In genomic region chr3:135349254-135349948, GRCh38 we compare ENCODE assay signal across 23 cellular contexts.
DNase-seq lines count a peak whose midpoint lies in the region; ATAC-seq and TF ChIP-seq lines count a peak whose summit lies in the region.
"Had no signal": no experiment of that assay in that cellular context is flagged by ENCODE, and none has a peak within 500 bp of the region (broad histone marks: within the 10 kb centered on the region; RNA-seq: fewer than 3 reads in every experiment).

No MANE protein-coding gene starts in this region.

- H3K27ac ChIP-seq in psoas muscle (no peak overlapping the region), dorsolateral prefrontal cortex (peak overlapping the region in 22 of 59 donors; percentile 7 to 73 (median 47)), spleen (no peak overlapping the region)
- H3K27ac ChIP-seq: A549; BLaER1 treated with 17β-estradiol and CSF1 and Interleukin-3, amounts not matched to agents 10 nM and 100 nM had no signal

- peak; percentile 57 to 93 (median 86) for ATAC-seq in psoas muscle
- ATAC-seq: A549 had no signal

- no peak for TF ChIP-seq POLR2A in spleen (IDR thresholded peaks at IDR 0.05)

- no peak overlapping the region for H3K4me3 Mint-ChIP-seq in activated CD4-positive, alpha-beta T cell treated with anti-CD3 and anti-CD28 coated beads, Interleukin-2, amount 10 ng/mL, durations not matched to agents 24 days and 14 days
- H3K4me3 Mint-ChIP-seq: CD14-positive monocyte; CD4-positive, alpha-beta T cell; CD8-positive, alpha-beta memory T cell; HFFc6 had no signal

- H3K4me1 Mint-ChIP-seq in activated CD4-positive, alpha-beta T cell treated with anti-CD3 and anti-CD28 coated beads, Interleukin-2, amount 10 ng/mL, durations not matched to agents 24 days and 14 days = no peaks in the 10 kb centered on the region
- H3K4me1 Mint-ChIP-seq: CD8-positive, alpha-beta memory T cell had no signal

- no peak overlapping the region for H3K27ac Mint-ChIP-seq in activated CD4-positive, alpha-beta T cell treated with anti-CD3 and anti-CD28 coated beads, Interleukin-2, amount 10 ng/mL, durations not matched to agents 24 days and 14 days
- H3K27ac Mint-ChIP-seq: CD14-positive monocyte; CD4-positive, alpha-beta T cell; CD8-positive, alpha-beta memory T cell; HFFc6 had no signal

- peaks cover 10% of the 10 kb centered on the region for H3K4me1 ChIP-seq in psoas muscle
- no peaks in the 10 kb centered on the region for H3K4me1 ChIP-seq in spleen
- H3K4me1 ChIP-seq: A549; BE2C; BLaER1 treated with 17β-estradiol and CSF1 and Interleukin-3, amounts not matched to agents 10 nM and 100 nM; HAP-1 had no signal

- H3K36me3 ChIP-seq in psoas muscle (ENCODE audit: insufficient read depth in 1 of 2, low read depth in 1 of 2) (no peaks in the 10 kb centered on the region), spleen (no peaks in the 10 kb centered on the region)
- H3K36me3 ChIP-seq: BE2C; BLaER1 treated with 17β-estradiol and CSF1 and Interleukin-3, amounts not matched to agents 10 nM and 100 nM; HAP-1 had no signal

- no peak for TF ChIP-seq CTCF in psoas muscle (IDR thresholded peaks at IDR 0.05)
- TF ChIP-seq CTCF in dorsolateral prefrontal cortex (IDR thresholded peaks at IDR 0.05 in 54 of 56, conservative IDR thresholded peaks at IDR 0.05 in 2 of 56; ENCODE audit: low read depth in 1 of 56, partially characterized antibody in 56 of 56) = no peak
- no peak for TF ChIP-seq CTCF in spleen (IDR thresholded peaks at IDR 0.05 in 8 of 11, conservative IDR thresholded peaks at IDR 0.05 in 3 of 11)

- no peaks in the 10 kb centered on the region for H3K9me3 ChIP-seq in psoas muscle
- H3K9me3 ChIP-seq in spleen = peaks cover 0 to 3% (median 1%) of the 10 kb centered on the region in 8 donors
- H3K9me3 ChIP-seq: A549, BE2C, HAP-1 had no signal

- 32 to 55% (median 38%) methylated on average over 8 of the region's 8 CpGs for WGBS in psoas muscle, 3 donors
- WGBS in spleen, 5 donors = 68 to 91% (median 77%) methylated on average over 8 of the region's 8 CpGs

- H3K4me3 ChIP-seq in psoas muscle = no peak overlapping the region
- H3K4me3 ChIP-seq in dorsolateral prefrontal cortex = no peak overlapping the region
- no peak overlapping the region for H3K4me3 ChIP-seq in spleen
- H3K4me3 ChIP-seq: A549; BLaER1 treated with 17β-estradiol and CSF1 and Interleukin-3, amounts not matched to agents 10 nM and 100 nM; HAP-1 had no signal

- H3K27me3 ChIP-seq in psoas muscle (ENCODE audit: insufficient read depth in 3 of 3, low read length in 2 of 3) = no peaks in the 10 kb centered on the region
- H3K27me3 ChIP-seq in dorsolateral prefrontal cortex = peaks cover 0 to 7% (median 0%) of the 10 kb centered on the region in 45 donors
- H3K27me3 ChIP-seq in spleen (replicated peaks in 1 of 7) = no peaks in the 10 kb centered on the region
- H3K27me3 ChIP-seq: BE2C; BLaER1 treated with 17β-estradiol and CSF1 and Interleukin-3, amounts not matched to agents 10 nM and 100 nM had no signal

- H3K27me3 Mint-ChIP-seq in activated CD4-positive, alpha-beta T cell treated with anti-CD3 and anti-CD28 coated beads, Interleukin-2, amount 10 ng/mL, durations not matched to agents 24 days and 14 days = no peaks in the 10 kb centered on the region
- H3K27me3 Mint-ChIP-seq: CD4-positive, alpha-beta T cell; CD8-positive, alpha-beta memory T cell had no signal

- H3K9me3 Mint-ChIP-seq in activated CD4-positive, alpha-beta T cell treated with anti-CD3 and anti-CD28 coated beads, Interleukin-2, amount 10 ng/mL, durations not matched to agents 24 days and 14 days = no peaks in the 10 kb centered on the region

- peak; percentile 25 for DNase-seq in activated CD4-positive, alpha-beta T cell treated with anti-CD3 and anti-CD28 coated beads, Interleukin-2, amount 10 ng/mL, durations not matched to agents 24 days and 14 days
- no peak for DNase-seq in activated CD4-positive, alpha-beta T cell treated with anti-CD3 and anti-CD28 coated beads, Interleukin-2, amount 50 U/mL, for 48 hours
- DNase-seq in psoas muscle (no peak), superior temporal gyrus (ENCODE audit: extremely low spot score) (peak; percentile 40), dorsolateral prefrontal cortex (no peak), spleen (no peak), COLO668 (lab: John Stamatoyannopoulos, UW; ENCODE audit: unreplicated experiment) (no peak)
- DNase-seq: 8988T; ACHN; AML-193; BE2C; Calu3; CD4-positive, alpha-beta T cell; CD8-positive, alpha-beta memory T cell; COR-L47; DMS53; DMS79 treated with DMSO at 0.1 percent for 48 hours; GOT3; HFFc6 had no signal

- no peaks in the 10 kb centered on the region for H3K36me3 Mint-ChIP-seq in activated CD4-positive, alpha-beta T cell treated with anti-CD3 and anti-CD28 coated beads, Interleukin-2, amount 10 ng/mL, durations not matched to agents 24 days and 14 days (ENCODE audit: low read depth)
- H3K36me3 Mint-ChIP-seq: CD14-positive monocyte; CD8-positive, alpha-beta memory T cell had no signal

- intact Hi-C loops in activated CD4-positive, alpha-beta T cell treated with anti-CD3 and anti-CD28 coated beads, Interleukin-2, amount 10 ng/mL, durations not matched to agents 24 days and 14 days (cut with micrococcal nuclease) = no loop called here
- intact Hi-C loops in psoas muscle (cut with DNase I) (no loop called here), dorsolateral prefrontal cortex (cut with DNase I) (no loop called here), spleen (cut with DNase I; ENCODE audit: low total_unique reads) (no loop called here)

Comparison
In these comparisons a context has a peak if more than half of its experiments do, and no peak if none do; other contexts are left out.
1. DNase-seq: peak in activated CD4-positive, alpha-beta T cell treated with anti-CD3 and anti-CD28 coated beads, Interleukin-2, amount 10 ng/mL, durations not matched to agents 24 days and 14 days (single experiment) and superior temporal gyrus (single experiment); none in activated CD4-positive, alpha-beta T cell treated with anti-CD3 and anti-CD28 coated beads, Interleukin-2, amount 50 U/mL, for 48 hours (0 of 2), psoas muscle (0 of 2), dorsolateral prefrontal cortex (0 of 10), spleen (single experiment) and COLO668 (single experiment).